ENCODE assay signal across 1 cellular context in the genomic region with DNA sequence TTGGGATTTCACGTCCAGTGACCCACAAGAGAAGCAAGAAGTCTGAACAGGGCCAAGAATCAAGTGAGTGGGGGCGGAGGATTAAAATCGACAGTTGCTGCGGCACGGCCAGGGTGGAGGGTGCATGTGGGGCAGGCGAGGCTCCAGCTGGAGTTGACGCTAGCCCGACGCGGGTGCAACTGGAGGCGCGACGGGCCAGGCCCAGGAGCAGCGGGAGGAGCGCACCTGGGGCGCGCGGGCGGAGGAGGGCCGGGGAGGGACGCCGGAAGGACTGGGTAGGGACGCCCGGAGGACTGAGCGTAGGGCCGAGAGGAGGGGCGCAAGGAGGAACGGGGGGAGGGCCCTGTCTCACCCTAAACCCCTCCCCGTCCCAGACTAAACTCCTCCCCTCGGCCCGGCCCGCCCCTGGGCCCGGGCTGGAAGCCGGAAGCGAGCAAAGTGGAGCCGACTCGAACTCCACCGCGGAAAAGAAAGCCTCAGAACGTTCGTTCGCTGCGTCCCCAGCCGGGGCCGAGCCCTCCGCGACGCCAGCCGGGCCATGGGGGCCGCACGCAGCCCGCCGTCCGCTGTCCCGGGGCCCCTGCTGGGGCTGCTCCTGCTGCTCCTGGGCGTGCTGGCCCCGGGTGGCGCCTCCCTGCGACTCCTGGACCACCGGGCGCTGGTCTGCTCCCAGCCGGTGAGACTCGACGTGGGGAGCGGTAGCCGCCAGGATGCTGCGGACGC.
A peak's percentile ranks its signal among the peaks of the same experiment; 100 is the strongest.
TF ChIP-seq lines count a peak whose summit lies in the region.

A gene with protein sequence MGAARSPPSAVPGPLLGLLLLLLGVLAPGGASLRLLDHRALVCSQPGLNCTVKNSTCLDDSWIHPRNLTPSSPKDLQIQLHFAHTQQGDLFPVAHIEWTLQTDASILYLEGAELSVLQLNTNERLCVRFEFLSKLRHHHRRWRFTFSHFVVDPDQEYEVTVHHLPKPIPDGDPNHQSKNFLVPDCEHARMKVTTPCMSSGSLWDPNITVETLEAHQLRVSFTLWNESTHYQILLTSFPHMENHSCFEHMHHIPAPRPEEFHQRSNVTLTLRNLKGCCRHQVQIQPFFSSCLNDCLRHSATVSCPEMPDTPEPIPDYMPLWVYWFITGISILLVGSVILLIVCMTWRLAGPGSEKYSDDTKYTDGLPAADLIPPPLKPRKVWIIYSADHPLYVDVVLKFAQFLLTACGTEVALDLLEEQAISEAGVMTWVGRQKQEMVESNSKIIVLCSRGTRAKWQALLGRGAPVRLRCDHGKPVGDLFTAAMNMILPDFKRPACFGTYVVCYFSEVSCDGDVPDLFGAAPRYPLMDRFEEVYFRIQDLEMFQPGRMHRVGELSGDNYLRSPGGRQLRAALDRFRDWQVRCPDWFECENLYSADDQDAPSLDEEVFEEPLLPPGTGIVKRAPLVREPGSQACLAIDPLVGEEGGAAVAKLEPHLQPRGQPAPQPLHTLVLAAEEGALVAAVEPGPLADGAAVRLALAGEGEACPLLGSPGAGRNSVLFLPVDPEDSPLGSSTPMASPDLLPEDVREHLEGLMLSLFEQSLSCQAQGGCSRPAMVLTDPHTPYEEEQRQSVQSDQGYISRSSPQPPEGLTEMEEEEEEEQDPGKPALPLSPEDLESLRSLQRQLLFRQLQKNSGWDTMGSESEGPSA (plus strand): TSS at position 447 of the 723 bp plus-strand sequence. CDS start 92 bp downstream, at position 539.

TF ChIP-seq in GM12878, 131 proteins besides CTCF, POLR2A, EP300 and RAD21 (continued from another document):
- TF ChIP-seq NR2C2 (IDR thresholded peaks at IDR 0.05; ENCODE audit: borderline replicate concordance, control insufficient read depth, insufficient read length, low read depth) (no peak), MYB (IDR thresholded peaks at IDR 0.05; ENCODE audit: borderline replicate concordance, low read depth, low read length) (no peak), POU2F2 (IDR thresholded peaks at IDR 0.05; ENCODE audit: borderline replicate concordance, low read depth, low read length) (peak; percentile 34; the same call in 1 of the 3 replicates), TCF7 (IDR thresholded peaks at IDR 0.05; ENCODE audit: borderline replicate concordance) (no peak), RELA (IDR thresholded peaks at IDR 0.05; ENCODE audit: borderline replicate concordance, partially characterized antibody) (no peak), CBX5 (IDR thresholded peaks at IDR 0.05; ENCODE audit: low read depth) (no peak), BHLHE40 (IDR thresholded peaks at IDR 0.05; ENCODE audit: borderline replicate concordance in 1 of 2, low read depth in 2 of 2, low read length in 1 of 2) (0 out of 4 replicates have a peak, but pooled peaks of 1 of the 2 experiments have one; percentile 14), ATF7 (IDR thresholded peaks at IDR 0.05; ENCODE audit: low read depth) (no peak), RAD51 (IDR thresholded peaks at IDR 0.05) (no peak), DPF2 (IDR thresholded peaks at IDR 0.05) (0 out of 2 replicates have a peak, but pooled peaks have one; percentile 48), BCL11A (IDR thresholded peaks at IDR 0.05; ENCODE audit: low read depth, low read length) (no peak), SMARCA5 (IDR thresholded peaks at IDR 0.05) (0 out of 2 replicates have a peak, but pooled peaks have one; percentile 15)
- TF ChIP-seq, protein P1, sequence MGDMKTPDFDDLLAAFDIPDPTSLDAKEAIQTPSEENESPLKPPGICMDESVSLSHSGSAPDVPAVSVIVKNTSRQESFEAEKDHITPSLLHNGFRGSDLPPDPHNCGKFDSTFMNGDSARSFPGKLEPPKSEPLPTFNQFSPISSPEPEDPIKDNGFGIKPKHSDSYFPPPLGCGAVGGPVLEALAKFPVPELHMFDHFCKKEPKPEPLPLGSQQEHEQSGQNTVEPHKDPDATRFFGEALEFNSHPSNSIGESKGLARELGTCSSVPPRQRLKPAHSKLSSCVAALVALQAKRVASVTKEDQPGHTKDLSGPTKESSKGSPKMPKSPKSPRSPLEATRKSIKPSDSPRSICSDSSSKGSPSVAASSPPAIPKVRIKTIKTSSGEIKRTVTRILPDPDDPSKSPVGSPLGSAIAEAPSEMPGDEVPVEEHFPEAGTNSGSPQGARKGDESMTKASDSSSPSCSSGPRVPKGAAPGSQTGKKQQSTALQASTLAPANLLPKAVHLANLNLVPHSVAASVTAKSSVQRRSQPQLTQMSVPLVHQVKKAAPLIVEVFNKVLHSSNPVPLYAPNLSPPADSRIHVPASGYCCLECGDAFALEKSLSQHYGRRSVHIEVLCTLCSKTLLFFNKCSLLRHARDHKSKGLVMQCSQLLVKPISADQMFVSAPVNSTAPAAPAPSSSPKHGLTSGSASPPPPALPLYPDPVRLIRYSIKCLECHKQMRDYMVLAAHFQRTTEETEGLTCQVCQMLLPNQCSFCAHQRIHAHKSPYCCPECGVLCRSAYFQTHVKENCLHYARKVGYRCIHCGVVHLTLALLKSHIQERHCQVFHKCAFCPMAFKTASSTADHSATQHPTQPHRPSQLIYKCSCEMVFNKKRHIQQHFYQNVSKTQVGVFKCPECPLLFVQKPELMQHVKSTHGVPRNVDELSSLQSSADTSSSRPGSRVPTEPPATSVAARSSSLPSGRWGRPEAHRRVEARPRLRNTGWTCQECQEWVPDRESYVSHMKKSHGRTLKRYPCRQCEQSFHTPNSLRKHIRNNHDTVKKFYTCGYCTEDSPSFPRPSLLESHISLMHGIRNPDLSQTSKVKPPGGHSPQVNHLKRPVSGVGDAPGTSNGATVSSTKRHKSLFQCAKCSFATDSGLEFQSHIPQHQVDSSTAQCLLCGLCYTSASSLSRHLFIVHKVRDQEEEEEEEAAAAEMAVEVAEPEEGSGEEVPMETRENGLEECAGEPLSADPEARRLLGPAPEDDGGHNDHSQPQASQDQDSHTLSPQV (IDR thresholded peaks at IDR 0.05): no peak
- TF ChIP-seq, protein P2, sequence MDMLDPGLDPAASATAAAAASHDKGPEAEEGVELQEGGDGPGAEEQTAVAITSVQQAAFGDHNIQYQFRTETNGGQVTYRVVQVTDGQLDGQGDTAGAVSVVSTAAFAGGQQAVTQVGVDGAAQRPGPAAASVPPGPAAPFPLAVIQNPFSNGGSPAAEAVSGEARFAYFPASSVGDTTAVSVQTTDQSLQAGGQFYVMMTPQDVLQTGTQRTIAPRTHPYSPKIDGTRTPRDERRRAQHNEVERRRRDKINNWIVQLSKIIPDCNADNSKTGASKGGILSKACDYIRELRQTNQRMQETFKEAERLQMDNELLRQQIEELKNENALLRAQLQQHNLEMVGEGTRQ (IDR thresholded peaks at IDR 0.05; ENCODE audit: borderline replicate concordance, low read depth, low read length): no peak
- TF ChIP-seq, protein P3, sequence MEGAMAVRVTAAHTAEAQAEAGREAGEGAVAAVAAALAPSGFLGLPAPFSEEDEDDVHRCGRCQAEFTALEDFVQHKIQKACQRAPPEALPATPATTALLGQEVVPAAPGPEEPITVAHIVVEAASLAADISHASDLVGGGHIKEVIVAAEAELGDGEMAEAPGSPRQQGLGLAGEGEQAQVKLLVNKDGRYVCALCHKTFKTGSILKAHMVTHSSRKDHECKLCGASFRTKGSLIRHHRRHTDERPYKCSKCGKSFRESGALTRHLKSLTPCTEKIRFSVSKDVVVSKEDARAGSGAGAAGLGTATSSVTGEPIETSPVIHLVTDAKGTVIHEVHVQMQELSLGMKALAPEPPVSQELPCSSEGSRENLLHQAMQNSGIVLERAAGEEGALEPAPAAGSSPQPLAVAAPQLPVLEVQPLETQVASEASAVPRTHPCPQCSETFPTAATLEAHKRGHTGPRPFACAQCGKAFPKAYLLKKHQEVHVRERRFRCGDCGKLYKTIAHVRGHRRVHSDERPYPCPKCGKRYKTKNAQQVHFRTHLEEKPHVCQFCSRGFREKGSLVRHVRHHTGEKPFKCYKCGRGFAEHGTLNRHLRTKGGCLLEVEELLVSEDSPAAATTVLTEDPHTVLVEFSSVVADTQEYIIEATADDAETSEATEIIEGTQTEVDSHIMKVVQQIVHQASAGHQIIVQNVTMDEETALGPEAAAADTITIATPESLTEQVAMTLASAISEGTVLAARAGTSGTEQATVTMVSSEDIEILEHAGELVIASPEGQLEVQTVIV (IDR thresholded peaks at IDR 0.05; ENCODE audit: borderline replicate concordance, partially characterized antibody): peak; percentile 21
